In genomic region chr1:65276197-65276884, GRCh38 we compare ENCODE assay signal across 19 cellular contexts.
"Had no signal": no experiment of that assay in that cellular context is flagged by ENCODE, and none has a peak within 500 bp of the region (broad histone marks: within the 10 kb centered on the region; RNA-seq: fewer than 3 reads in every experiment).

No MANE protein-coding gene starts in this region.

- H3K27ac Mint-ChIP-seq: activated T-cell treated with anti-CD3 and anti-CD28 coated beads, Interleukin-2, amount 50 U/mL, for 72 hours; immature natural killer cell; memory B cell; naive thymus-derived CD8-positive, alpha-beta T cell; stimulated activated memory B cell treated with anti-CD40 and anti-IgM and Interleukin-4, amounts not matched to agents 10 μg/mL and 1 μg/mL and 100 μg/mL, for 72 hours had no signal

- H3K9me3 ChIP-seq: esophagus muscularis mucosa, gastroesophageal sphincter, heart left ventricle, spleen had no signal

- H3K4me3 ChIP-seq: esophagus muscularis mucosa, gastroesophageal sphincter, heart left ventricle, spleen had no signal

- H3K4me1 ChIP-seq: gastroesophageal sphincter had no signal

- H3K27ac ChIP-seq: esophagus muscularis mucosa, gastroesophageal sphincter, heart left ventricle, spleen had no signal

- DNase-seq: activated CD4-positive, alpha-beta T cell treated with anti-CD3 and anti-CD28 coated beads, Interleukin-2, amount 50 U/mL, for 4 hours; activated CD4-positive, CD25-positive, alpha-beta regulatory T cell treated with anti-CD3 and anti-CD28 coated beads, Interleukin-2, amount 50 U/mL, for 72 hours; activated effector memory CD4-positive, alpha-beta T cell treated with anti-CD3 and anti-CD28 coated beads, Interleukin-2, amount 50 U/mL, for 16 hours; activated naive CD4-positive, alpha-beta T cell treated with anti-CD3 and anti-CD28 coated beads, Interleukin-2, amount 50 U/mL, for 16 hours; activated T-cell treated with anti-CD3 and anti-CD28 coated beads, Interleukin-2, amount 50 U/mL, for 72 hours; aorta; cortex of kidney; effector CD4-positive, alpha-beta T cell; heart left ventricle; immature natural killer cell; naive thymus-derived CD8-positive, alpha-beta T cell; spleen; stimulated activated CD4-positive, alpha-beta T cell treated with anti-CD3 and anti-CD28 coated beads, Interleukin-4, amount 100 ng/mL, for 4 hours; SW 1271; T-helper 2 cell had no signal

- H3K36me3 Mint-ChIP-seq: immature natural killer cell; memory B cell; stimulated activated memory B cell treated with anti-CD40 and anti-IgM and Interleukin-4, amounts not matched to agents 10 μg/mL and 1 μg/mL and 100 μg/mL, for 72 hours had no signal

- H3K27me3 ChIP-seq: esophagus muscularis mucosa, gastroesophageal sphincter, heart left ventricle, spleen had no signal

- ATAC-seq: activated T-cell treated with anti-CD3 and anti-CD28 coated beads, Interleukin-2, amount 50 U/mL, for 72 hours; gastroesophageal sphincter; heart left ventricle; naive thymus-derived CD8-positive, alpha-beta T cell; stimulated activated memory B cell treated with anti-CD40 and anti-IgM and Interleukin-4, amounts not matched to agents 10 μg/mL and 1 μg/mL and 100 μg/mL, for 72 hours had no signal

- H3K36me3 ChIP-seq: esophagus muscularis mucosa, gastroesophageal sphincter, heart left ventricle, spleen had no signal

- H3K4me3 Mint-ChIP-seq: activated T-cell treated with anti-CD3 and anti-CD28 coated beads, Interleukin-2, amount 50 U/mL, for 72 hours; immature natural killer cell; memory B cell; naive thymus-derived CD8-positive, alpha-beta T cell; stimulated activated memory B cell treated with anti-CD40 and anti-IgM and Interleukin-4, amounts not matched to agents 10 μg/mL and 1 μg/mL and 100 μg/mL, for 72 hours had no signal

- H3K4me1 Mint-ChIP-seq: immature natural killer cell; memory B cell; naive thymus-derived CD8-positive, alpha-beta T cell; stimulated activated memory B cell treated with anti-CD40 and anti-IgM and Interleukin-4, amounts not matched to agents 10 μg/mL and 1 μg/mL and 100 μg/mL, for 72 hours had no signal

- H3K9me3 Mint-ChIP-seq: activated T-cell treated with anti-CD3 and anti-CD28 coated beads, Interleukin-2, amount 50 U/mL, for 72 hours; memory B cell; naive thymus-derived CD8-positive, alpha-beta T cell; stimulated activated memory B cell treated with anti-CD40 and anti-IgM and Interleukin-4, amounts not matched to agents 10 μg/mL and 1 μg/mL and 100 μg/mL, for 72 hours had no signal
